In genomic region chr1:160416369-160416768, GRCh38 we compare ENCODE assay signal across 9 cellular contexts. TPM values are rescaled to one million over a fixed set of nuclear protein-coding genes. Genes with fewer than 3 reads are reported as not detected.
DNase-seq lines count a peak whose midpoint lies in the region; ATAC-seq, FAIRE-seq and TF ChIP-seq lines count a peak whose summit lies in the region.
"Had no signal": no experiment of that assay in that cellular context is flagged by ENCODE, and none has a peak within 500 bp of the region (broad histone marks: within the 10 kb centered on the region; RNA-seq: fewer than 3 reads in every experiment).

No MANE protein-coding gene starts in this region.

- 37 to 50% methylated on average over 2 of the region's 4 CpGs for WGBS in gastroesophageal sphincter (ENCODE audit: low coverage in 1 of 2), 2 donors

- H3K9me3 ChIP-seq in left lung (no peaks in the 10 kb centered on the region), gastroesophageal sphincter (no peaks in the 10 kb centered on the region)
- H3K9me3 ChIP-seq in CD8-positive, alpha-beta memory T cell (ENCODE audit: low read length), result no peaks in the 10 kb centered on the region

- no peak overlapping the region for H3K4me3 ChIP-seq in HL-60 (replicated peaks; ENCODE audit: insufficient read depth, low read length)
- H3K4me3 ChIP-seq in left lung, result no peak overlapping the region
- no peak overlapping the region for H3K4me3 ChIP-seq in CD8-positive, alpha-beta memory T cell (ENCODE audit: low read length)
- no peak overlapping the region for H3K4me3 ChIP-seq in gastroesophageal sphincter

- peaks cover 2% of the 10 kb centered on the region for H3K27me3 ChIP-seq in HL-60 (ENCODE audit: insufficient read depth, poor library complexity, severe bottlenecking)
- H3K27me3 ChIP-seq in left lung, result no peaks in the 10 kb centered on the region
- H3K27me3 ChIP-seq in CD8-positive, alpha-beta memory T cell (ENCODE audit: insufficient read depth, low read length, poor library complexity, severe bottlenecking), result no peaks in the 10 kb centered on the region
- no peaks in the 10 kb centered on the region for H3K27me3 ChIP-seq in gastroesophageal sphincter

- peak; percentile 76 for ATAC-seq in left lung
- no peak for ATAC-seq in GM19035 (IDR thresholded peaks at IDR 0.05; ENCODE audit: unreplicated experiment)
- ATAC-seq in gastroesophageal sphincter, result no peak

- no peak for TF ChIP-seq POLR2A in gastroesophageal sphincter (IDR thresholded peaks at IDR 0.05)

- no peak for TF ChIP-seq EP300 in gastroesophageal sphincter (IDR thresholded peaks at IDR 0.05)

- no peaks in the 10 kb centered on the region for H3K36me3 Mint-ChIP-seq in CD8-positive, alpha-beta memory T cell

- intact Hi-C loops in left lung (cut with DNase I), result no loop called here

- peak; percentile 79 for DNase-seq in DMS153 treated with DMSO at 0.1 percent for 48 hours (lab: John Stamatoyannopoulos, UW; ENCODE audit: unreplicated experiment)
- peak in 1 of 2 experiments; percentile 9 for DNase-seq in HL-60 (ENCODE audit: low read depth in 1 of 2, low spot score in 1 of 2)
- peak in 1 of 2 donors; percentile 54 for DNase-seq in left lung
- no peak for DNase-seq in CD8-positive, alpha-beta memory T cell
- no peak for DNase-seq in C1 segment of cervical spinal cord (lab: John Stamatoyannopoulos, UW)

- peak; percentile 3 for TF ChIP-seq CTCF in HL-60 (IDR thresholded peaks at IDR 0.05; ENCODE audit: insufficient read depth, low read length)
- TF ChIP-seq CTCF in left lung (IDR thresholded peaks at IDR 0.05), result no peak
- TF ChIP-seq CTCF in gastroesophageal sphincter (IDR thresholded peaks at IDR 0.05), result peak in 2 of 4 experiments; percentile 14 to 26

- H3K36me3 ChIP-seq in left lung (no peaks in the 10 kb centered on the region), gastroesophageal sphincter (peaks cover 0 to 48% of the 10 kb centered on the region in 2 donors)
- H3K36me3 ChIP-seq in CD8-positive, alpha-beta memory T cell (ENCODE audit: insufficient read depth, low read length), result no peaks in the 10 kb centered on the region

- POLR2A ChIA-PET in CD8-positive, alpha-beta memory T cell (lab: Charles Lee), result no interaction called here

- H3K27me3 Mint-ChIP-seq in CD8-positive, alpha-beta memory T cell, result peaks cover 0 to 4% of the 10 kb centered on the region in 2 donors

- no peak overlapping the region for H3K4me3 Mint-ChIP-seq in CD8-positive, alpha-beta memory T cell

- no peaks in the 10 kb centered on the region for H3K4me1 ChIP-seq in left lung
- no peaks in the 10 kb centered on the region for H3K4me1 ChIP-seq in CD8-positive, alpha-beta memory T cell (ENCODE audit: insufficient read depth, low read length)
- peaks cover 0 to 3% (median 0%) of the 10 kb centered on the region in 3 donors for H3K4me1 ChIP-seq in gastroesophageal sphincter

- CTCF ChIA-PET in CD8-positive, alpha-beta memory T cell (lab: Charles Lee), result no interaction called here

- H3K27ac Mint-ChIP-seq in CD8-positive, alpha-beta memory T cell, result peak overlapping the region in 1 of 8 donors; percentile 75

- H3K27ac ChIP-seq in HL-60 (replicated peaks), result no peak overlapping the region
- no peak overlapping the region for H3K27ac ChIP-seq in left lung
- H3K27ac ChIP-seq in CD8-positive, alpha-beta memory T cell (ENCODE audit: low read depth, low read length), result no peak overlapping the region
- H3K27ac ChIP-seq in gastroesophageal sphincter, result no peak overlapping the region
- H3K27ac ChIP-seq: epithelial cell of prostate had no signal

- H3K4me1 Mint-ChIP-seq in CD8-positive, alpha-beta memory T cell, result no peaks in the 10 kb centered on the region

- peak; percentile 37 for FAIRE-seq in TTC549 (lab: Jason Lieb, UNC)

- no peaks in the 10 kb centered on the region for H3K9me3 Mint-ChIP-seq in CD8-positive, alpha-beta memory T cell

RNA-seq across cellular contexts. Expression of gene VANGL2, which starts 16.0 kb away (rescaled TPM):
- total RNA-seq in left lung (1 to 10 TPM; 2.7 to 5.5 TPM), gastroesophageal sphincter (1 to 10 TPM in 3 of 4 donors, under 1 TPM in 1; 0.62 to 8.5 (median 4.3) TPM)
- total RNA-seq in CD8-positive, alpha-beta memory T cell, result under 1 TPM; 0.04 to 0.07 TPM
- not detected for polyA plus RNA-seq in CD8-positive, alpha-beta memory T cell

RNA-seq across cellular contexts. Expression of gene NHLH1, which starts 49.5 kb away (rescaled TPM):
- total RNA-seq in left lung (under 1 TPM; 0.09 to 0.26 TPM), gastroesophageal sphincter (not detected)
- total RNA-seq in CD8-positive, alpha-beta memory T cell, result under 1 TPM; 0.38 to 0.48 TPM
- polyA plus RNA-seq in CD8-positive, alpha-beta memory T cell, result not detected
